In genomic region chr11:130131957-130132850, GRCh38 we compare ENCODE assay signal across 8 cellular contexts. TPM values are rescaled to one million over a fixed set of nuclear protein-coding genes. Genes with fewer than 3 reads are reported as not detected.
DNase-seq lines count a peak whose midpoint lies in the region; ATAC-seq and TF ChIP-seq lines count a peak whose summit lies in the region.

No MANE protein-coding gene starts in this region.

- TF ChIP-seq CTCF in C4-2B (conservative IDR thresholded peaks at IDR 0.05) (peak; percentile 92), PC-9 (conservative IDR thresholded peaks at IDR 0.05) (peak; percentile 91), sigmoid colon (IDR thresholded peaks at IDR 0.05) (peak; percentile 47 to 83 (median 79))

- peaks cover 13% of the 10 kb centered on the region; the same call in 1 of the 2 replicates for H3K79me2 ChIP-seq in PC-9 (ENCODE audit: low read depth)

- H3K9me3 ChIP-seq in PC-9 (ENCODE audit: insufficient read depth, low read depth) (no peaks in the 10 kb centered on the region), sigmoid colon (no peaks in the 10 kb centered on the region)

- H3K36me3 ChIP-seq in PC-9 (ENCODE audit: low read depth) (peaks cover 43% of the 10 kb centered on the region), sigmoid colon (peaks cover 16 to 91% (median 30%) of the 10 kb centered on the region in 4 donors)

- TF ChIP-seq EP300 in sigmoid colon (IDR thresholded peaks at IDR 0.05) = no peak

- intact Hi-C loops in PC-9 (cut with micrococcal nuclease; ENCODE audit: unreplicated experiment) = loop anchor here (1.0 to 5.0 kb wide), 2 partner anchors 209 to 345 kb away; no protein-coding TSS in a partner anchor
- intact Hi-C loops in activated T-helper 2 cell treated with anti-CD3 and anti-CD28 coated beads, Interferon-gamma antibody, Interleukin-2, Interleukin-4, amounts not matched to agents 10 μg/mL and 5 μg/mL and 100 μg/mL, durations not matched to agents 14 hours and 24 hours and 36 hours (cut with micrococcal nuclease) = loop anchor here (1.0 to 2.0 kb wide), 3 partner anchors 63 to 238 kb away; partner anchors contain the start of gene APLP2
- intact Hi-C loops in Right ventricle myocardium superior (cut with DNase I) = loop anchor here (5.0 kb wide), 1 partner anchor 210 kb away; no protein-coding TSS in a partner anchor
- intact Hi-C loops in sigmoid colon (cut with DNase I) = loop anchor here (1.0 to 5.0 kb wide), 3 partner anchors 61 to 209 kb away; partner anchors contain the start of gene PRDM10

- POLR2A ChIA-PET in PC-9 (lab: Charles Lee; ENCODE audit: unreplicated experiment) = interaction anchor here (0.5 to 0.7 kb wide), 5 partner anchors 17 to 278 kb away, joined by 3 to 14 read pairs (median 4); no protein-coding TSS in a partner anchor

- CTCF ChIA-PET in PC-9 (lab: Charles Lee) = interaction anchor here (0.6 to 1.9 kb wide), 9 partner anchors 8 to 401 kb away, joined by 4 to 27 read pairs (median 6); no protein-coding TSS in a partner anchor

- DNase-seq in HuH-7 (ENCODE audit: low spot score) (peak; percentile 78), PC-9 (peak; percentile 51 to 68), Right ventricle myocardium superior (no peak), sigmoid colon (no peak)
- DNase-seq in activated T-helper 2 cell treated with anti-CD3 and anti-CD28 coated beads, Interferon-gamma antibody, Interleukin-2, Interleukin-4, amounts not matched to agents 10 μg/mL and 5 μg/mL and 100 μg/mL, durations not matched to agents 14 hours and 24 hours and 36 hours (ENCODE audit: low spot score) = peak; percentile 34

- ATAC-seq in GM18870 (IDR thresholded peaks at IDR 0.05; ENCODE audit: unreplicated experiment) (peak; percentile 76), Right ventricle myocardium superior (ENCODE audit: poor library complexity) (peak; percentile 81), GM19452 (IDR thresholded peaks at IDR 0.05; ENCODE audit: unreplicated experiment) (no peak)

- H3K27ac Mint-ChIP-seq in activated T-helper 2 cell treated with anti-CD3 and anti-CD28 coated beads, Interferon-gamma antibody, Interleukin-2, Interleukin-4, amounts not matched to agents 10 μg/mL and 5 μg/mL and 100 μg/mL, durations not matched to agents 14 hours and 24 hours and 36 hours = no peak overlapping the region

- no peaks in the 10 kb centered on the region for H3K4me1 Mint-ChIP-seq in activated T-helper 2 cell treated with anti-CD3 and anti-CD28 coated beads, Interferon-gamma antibody, Interleukin-2, Interleukin-4, amounts not matched to agents 10 μg/mL and 5 μg/mL and 100 μg/mL, durations not matched to agents 14 hours and 24 hours and 36 hours (ENCODE audit: low read depth)

- no peak overlapping the region for H3K4me3 ChIP-seq in PC-9
- no peak overlapping the region for H3K4me3 ChIP-seq in sigmoid colon

- no peak overlapping the region for H2AFZ ChIP-seq in PC-9

- H3K27me3 ChIP-seq in PC-9 (ENCODE audit: insufficient read depth, low read depth) (no peaks in the 10 kb centered on the region), sigmoid colon (no peaks in the 10 kb centered on the region)

- no TSS peak for BruUV-seq in PC-9 (replicated peaks; lab: Mats Ljungman, UMichigan)

- H3K27me3 Mint-ChIP-seq in activated T-helper 2 cell treated with anti-CD3 and anti-CD28 coated beads, Interferon-gamma antibody, Interleukin-2, Interleukin-4, amounts not matched to agents 10 μg/mL and 5 μg/mL and 100 μg/mL, durations not matched to agents 14 hours and 24 hours and 36 hours (ENCODE audit: low read depth) = no peaks in the 10 kb centered on the region

- H3K9me2 ChIP-seq in PC-9 (ENCODE audit: insufficient read depth) = no peaks in the 10 kb centered on the region

- H4K20me1 ChIP-seq in PC-9 (ENCODE audit: insufficient read depth) = no peaks in the 10 kb centered on the region

- H3K4me1 ChIP-seq in PC-9 (replicated peaks; ENCODE audit: insufficient read depth) (no peaks in the 10 kb centered on the region), sigmoid colon (peaks cover 0 to 9% (median 0%) of the 10 kb centered on the region in 4 donors)

- WGBS in sigmoid colon, 2 donors = 50 to 60% methylated on average over 9 of the region's 9 CpGs

- peaks cover 48% of the 10 kb centered on the region; the same call in 1 of the 2 replicates for H3F3A ChIP-seq in PC-9 (ENCODE audit: insufficient read depth, low read depth)

- TF ChIP-seq POLR2A in sigmoid colon (IDR thresholded peaks at IDR 0.05) = no peak

- H3K4me2 ChIP-seq in PC-9 = no peak overlapping the region

- H3K27ac ChIP-seq in C4-2B (no peak overlapping the region), PC-9 (peak overlapping the region; percentile 15; the same call in 1 of the 2 replicates), sigmoid colon (no peak overlapping the region)

- no peaks in the 10 kb centered on the region for H3K9me3 Mint-ChIP-seq in activated T-helper 2 cell treated with anti-CD3 and anti-CD28 coated beads, Interferon-gamma antibody, Interleukin-2, Interleukin-4, amounts not matched to agents 10 μg/mL and 5 μg/mL and 100 μg/mL, durations not matched to agents 14 hours and 24 hours and 36 hours

- peaks cover 17% of the 10 kb centered on the region for H3K36me3 Mint-ChIP-seq in activated T-helper 2 cell treated with anti-CD3 and anti-CD28 coated beads, Interferon-gamma antibody, Interleukin-2, Interleukin-4, amounts not matched to agents 10 μg/mL and 5 μg/mL and 100 μg/mL, durations not matched to agents 14 hours and 24 hours and 36 hours (ENCODE audit: low read depth)

- H3K4me3 Mint-ChIP-seq in activated T-helper 2 cell treated with anti-CD3 and anti-CD28 coated beads, Interferon-gamma antibody, Interleukin-2, Interleukin-4, amounts not matched to agents 10 μg/mL and 5 μg/mL and 100 μg/mL, durations not matched to agents 14 hours and 24 hours and 36 hours (ENCODE audit: low read depth) = no peak overlapping the region

RNA-seq across cellular contexts. Expression of gene ST14, which starts 27.4 kb away (rescaled TPM):
- total RNA-seq in PC-9 (2021) = 139 and 141 TPM in 2 replicates
- total RNA-seq in activated T-helper 2 cell treated with anti-CD3 and anti-CD28 coated beads, Interferon-gamma antibody, Interleukin-2, Interleukin-4, amounts not matched to agents 10 μg/mL and 5 μg/mL and 100 μg/mL, durations not matched to agents 14 hours and 24 hours and 36 hours = 0.09 and 0.14 TPM in 2 replicates
- 1.8 TPM for total RNA-seq in Right ventricle myocardium superior
- total RNA-seq in sigmoid colon = 1 to 10 TPM; 1.8 to 5.1 (median 3.2) TPM
- 100 to 1,000 TPM in 2 of 3 donors, 10 to 100 TPM in 1; 51.7 to 324 (median 109) TPM for polyA plus RNA-seq in sigmoid colon

Comparison
In these comparisons a context has a peak if more than half of its experiments do, and no peak if none do; other contexts are left out.
1. DNase-seq: peak in HuH-7 (single experiment), PC-9 (2 of 2) and activated T-helper 2 cell treated with anti-CD3 and anti-CD28 coated beads, Interferon-gamma antibody, Interleukin-2, Interleukin-4, amounts not matched to agents 10 μg/mL and 5 μg/mL and 100 μg/mL, durations not matched to agents 14 hours and 24 hours and 36 hours (single experiment); none in Right ventricle myocardium superior (single experiment) and sigmoid colon (single experiment).
2. RNA of gene ST14, which starts 27.4 kb away (total RNA-seq): 139 to 141 TPM in PC-9; 1.8 to 5.1 TPM in sigmoid colon, 1.8 TPM in Right ventricle myocardium superior (single experiment) and 0.09 to 0.14 TPM in activated T-helper 2 cell treated with anti-CD3 and anti-CD28 coated beads, Interferon-gamma antibody, Interleukin-2, Interleukin-4, amounts not matched to agents 10 μg/mL and 5 μg/mL and 100 μg/mL, durations not matched to agents 14 hours and 24 hours and 36 hours; every median in the first group is over 10 times any median in the second.
3. Peak in every context shown above with its lines, with median percentiles within 50 percentile points of each other: CTCF ChIP-seq.